In genomic region chr9:14356376-14356775, GRCh38 we compare ENCODE assay signal across 20 cellular contexts. TPM values are rescaled to one million over a fixed set of nuclear protein-coding genes. Genes with fewer than 3 reads are reported as not detected.
DNase-seq lines count a peak whose midpoint lies in the region; ATAC-seq and TF ChIP-seq lines count a peak whose summit lies in the region.
"Had no signal": no experiment of that assay in that cellular context is flagged by ENCODE, and none has a peak within 500 bp of the region (broad histone marks: within the 10 kb centered on the region; RNA-seq: fewer than 3 reads in every experiment).

No MANE protein-coding gene starts in this region.

- H3K27me3 ChIP-seq in GM23338 (ENCODE audit: insufficient read depth) (peaks cover 34% of the 10 kb centered on the region), hepatocyte (peaks cover 8% of the 10 kb centered on the region), osteoblast (ENCODE audit: insufficient read depth, low read length) (peaks cover 39% of the 10 kb centered on the region)

- H3K4me1 Mint-ChIP-seq in GM23338, result peaks cover 34% of the 10 kb centered on the region
- H3K4me1 Mint-ChIP-seq in WTC11, result peaks cover 48% of the 10 kb centered on the region

- DNase-seq in GM23338 (ENCODE audit: low spot score) (no peak), WTC11 (ENCODE audit: low spot score) (no peak), hepatocyte (ENCODE audit: low spot score) (no peak), osteoblast (ENCODE audit: insufficient read length, low spot score, missing footprints) (peak; percentile 71), SW 1271 (lab: John Stamatoyannopoulos, UW) (no peak)
- DNase-seq in activated CD4-positive, CD25-positive, alpha-beta regulatory T cell treated with anti-CD3 and anti-CD28 coated beads, Interleukin-2, amount 50 U/mL, for 72 hours, result no peak
- DNase-seq: DND-41, GDM1, GOT3, Kasumi-1, NCI-H1105, NCI-H1694, NCI-H226, NCI-H69, SHP77 treated with DMSO at 0.1 percent for 48 hours had no signal

- H3K27ac ChIP-seq in GM23338 (ENCODE audit: low read depth) (peak overlapping the region; percentile 24; the same call in 1 of the 2 replicates), hepatocyte (peak overlapping the region; percentile 31), osteoblast (ENCODE audit: low read depth, low read length) (no peak overlapping the region)
- H3K27ac ChIP-seq: A549; BLaER1 treated with 17β-estradiol and CSF1 and Interleukin-3, amounts not matched to agents 10 nM and 100 nM had no signal

- POLR2A ChIA-PET in WTC11 (lab: Charles Lee), result no interaction called here

- H3K27ac Mint-ChIP-seq in GM23338, result no peak overlapping the region
- peak overlapping the region; percentile 38; the same call in 1 of the 2 replicates for H3K27ac Mint-ChIP-seq in WTC11
- H3K27ac Mint-ChIP-seq: IgD-negative memory B cell had no signal

- no peaks in the 10 kb centered on the region for H3F3A ChIP-seq in GM23338 (replicated peaks; ENCODE audit: low read depth)

- no peaks in the 10 kb centered on the region for H3K9me3 ChIP-seq in hepatocyte (ENCODE audit: low read depth)
- H3K9me3 ChIP-seq in osteoblast (ENCODE audit: low read depth, low read length), result no peaks in the 10 kb centered on the region
- H3K9me3 ChIP-seq: A549; BLaER1 treated with 17β-estradiol and CSF1 and Interleukin-3, amounts not matched to agents 10 nM and 100 nM had no signal

- peak overlapping the region; percentile 58; the same call in 1 of the 2 replicates for H3K4me2 ChIP-seq in GM23338
- H3K4me2 ChIP-seq in hepatocyte, result peak overlapping the region; percentile 24
- H3K4me2 ChIP-seq in osteoblast (ENCODE audit: insufficient read depth, low read length), result no peak overlapping the region
- H3K4me2 ChIP-seq: A549; BLaER1 treated with 17β-estradiol and CSF1 and Interleukin-3, amounts not matched to agents 10 nM and 100 nM had no signal

- ATAC-seq in GM23338 (no peak; the same call in 2 of the 3 replicates), WTC11 (no peak; the same call in 1 of the 2 replicates), GM18517 (IDR thresholded peaks at IDR 0.05; ENCODE audit: unreplicated experiment) (no peak), HG03139 (IDR thresholded peaks at IDR 0.05; ENCODE audit: unreplicated experiment) (no peak)
- ATAC-seq: A549 had no signal

- H3K4me3 Mint-ChIP-seq in GM23338, result no peak overlapping the region
- no peak overlapping the region for H3K4me3 Mint-ChIP-seq in WTC11
- H3K4me3 Mint-ChIP-seq: IgD-negative memory B cell had no signal

- H3K79me2 ChIP-seq in GM23338 (replicated peaks; ENCODE audit: insufficient read depth), result no peaks in the 10 kb centered on the region
- H3K79me2 ChIP-seq in hepatocyte, result no peaks in the 10 kb centered on the region
- H3K79me2 ChIP-seq in osteoblast (ENCODE audit: insufficient read depth, low read length), result no peaks in the 10 kb centered on the region

- H3K4me3 ChIP-seq in GM23338 (no peak overlapping the region), hepatocyte (no peak overlapping the region), osteoblast (ENCODE audit: insufficient read depth, low read length) (no peak overlapping the region)
- H3K4me3 ChIP-seq: A549; BLaER1 treated with 17β-estradiol and CSF1 and Interleukin-3, amounts not matched to agents 10 nM and 100 nM had no signal

- H3K9me2 ChIP-seq in GM23338 (ENCODE audit: insufficient read depth) (0 out of 2 replicates have a peak, but pooled peaks cover 3% of the 10 kb centered on the region), hepatocyte (replicated peaks; ENCODE audit: insufficient read depth) (no peaks in the 10 kb centered on the region)

- H3K27me3 Mint-ChIP-seq in GM23338 (ENCODE audit: insufficient read depth, low read depth, poor library complexity) (peaks cover 29% of the 10 kb centered on the region), WTC11 (ENCODE audit: low read depth) (peaks cover 30% of the 10 kb centered on the region)

- 44% methylated on average over 5 of the region's 5 CpGs for WGBS in hepatocyte (ENCODE audit: low lambda C conversion rate, missing lambda C conversion rate)

- H3K9me3 Mint-ChIP-seq in GM23338, result no peaks in the 10 kb centered on the region; the same call in 2 of the 3 replicates
- no peaks in the 10 kb centered on the region for H3K9me3 Mint-ChIP-seq in WTC11
- H3K9me3 Mint-ChIP-seq: IgD-negative memory B cell had no signal

- CTCF ChIA-PET in WTC11 (lab: Charles Lee), result no interaction called here

- no peaks in the 10 kb centered on the region for H3K36me3 Mint-ChIP-seq in GM23338 (ENCODE audit: low read depth)
- no peaks in the 10 kb centered on the region for H3K36me3 Mint-ChIP-seq in WTC11
- H3K36me3 Mint-ChIP-seq: IgD-negative memory B cell had no signal

- H3K36me3 ChIP-seq in GM23338 (ENCODE audit: insufficient read depth), result peaks cover 4% of the 10 kb centered on the region; the same call in 1 of the 2 replicates
- no peaks in the 10 kb centered on the region for H3K36me3 ChIP-seq in hepatocyte (replicated peaks; ENCODE audit: insufficient read depth, low read depth)
- H3K36me3 ChIP-seq in osteoblast (ENCODE audit: insufficient read depth, low read length), result no peaks in the 10 kb centered on the region
- H3K36me3 ChIP-seq: BLaER1 treated with 17β-estradiol and CSF1 and Interleukin-3, amounts not matched to agents 10 nM and 100 nM had no signal

- H3K4me1 ChIP-seq in GM23338 (ENCODE audit: insufficient read depth), result peaks cover 50% of the 10 kb centered on the region
- peaks cover 14% of the 10 kb centered on the region for H3K4me1 ChIP-seq in hepatocyte (ENCODE audit: insufficient read depth)
- H3K4me1 ChIP-seq in osteoblast (ENCODE audit: insufficient read depth, low read length), result peaks cover 16% of the 10 kb centered on the region

- H4K20me1 ChIP-seq in GM23338 (replicated peaks; ENCODE audit: insufficient read depth) (no peaks in the 10 kb centered on the region), hepatocyte (ENCODE audit: insufficient read depth, poor library complexity, severe bottlenecking) (no peaks in the 10 kb centered on the region), osteoblast (ENCODE audit: insufficient read depth, low read length) (no peaks in the 10 kb centered on the region)

- TF ChIP-seq CTCF in GM23338 (conservative IDR thresholded peaks at IDR 0.05; ENCODE audit: low read depth in 2 of 2) (0 out of 4 replicates have a peak, but pooled peaks of 1 of the 2 experiments have one; percentile 0), WTC11 (IDR thresholded peaks at IDR 0.05) (no peak), hepatocyte (IDR thresholded peaks at IDR 0.05; ENCODE audit: poor library complexity) (no peak), osteoblast (IDR thresholded peaks at IDR 0.05; ENCODE audit: extremely low read depth, low read depth, low read length) (no peak)

- H2AFZ ChIP-seq in GM23338, result peak overlapping the region; percentile 86; the same call in 1 of the 2 replicates
- no peak overlapping the region for H2AFZ ChIP-seq in hepatocyte
- H2AFZ ChIP-seq in osteoblast (ENCODE audit: low read length), result no peak overlapping the region

TF ChIP-seq in GM23338, 12 proteins besides CTCF, POLR2A, EP300 and RAD21 (continues in another document):
- TF ChIP-seq CREB1 (CRISPR knock-in tag; IDR thresholded peaks at IDR 0.05; ENCODE audit: low read depth) (no peak), EZH2phosphoT487 (IDR thresholded peaks at IDR 0.05; ENCODE audit: unreplicated experiment) (no peak), STAT1 (IDR thresholded peaks at IDR 0.05; ENCODE audit: unreplicated experiment) (no peak)

TF ChIP-seq in WTC11, 78 proteins besides CTCF, POLR2A, EP300 and RAD21:
- TF ChIP-seq, protein P1, sequence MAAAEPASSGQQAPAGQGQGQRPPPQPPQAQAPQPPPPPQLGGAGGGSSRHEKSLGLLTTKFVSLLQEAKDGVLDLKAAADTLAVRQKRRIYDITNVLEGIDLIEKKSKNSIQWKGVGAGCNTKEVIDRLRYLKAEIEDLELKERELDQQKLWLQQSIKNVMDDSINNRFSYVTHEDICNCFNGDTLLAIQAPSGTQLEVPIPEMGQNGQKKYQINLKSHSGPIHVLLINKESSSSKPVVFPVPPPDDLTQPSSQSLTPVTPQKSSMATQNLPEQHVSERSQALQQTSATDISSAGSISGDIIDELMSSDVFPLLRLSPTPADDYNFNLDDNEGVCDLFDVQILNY (CRISPR knock-in tag; IDR thresholded peaks at IDR 0.05), result no peak
- TF ChIP-seq KAT7 (CRISPR knock-in tag; IDR thresholded peaks at IDR 0.05; ENCODE audit: borderline replicate concordance) (no peak), ATF3 (CRISPR knock-in tag; conservative IDR thresholded peaks at IDR 0.05) (no peak), ZNF232 (CRISPR knock-in tag; IDR thresholded peaks at IDR 0.05) (no peak), IRF2 (CRISPR knock-in tag; IDR thresholded peaks at IDR 0.05; ENCODE audit: borderline replicate concordance, low read depth) (no peak), SP1 (CRISPR knock-in tag; conservative IDR thresholded peaks at IDR 0.05) (no peak), ZNF396 (CRISPR knock-in tag; IDR thresholded peaks at IDR 0.05; ENCODE audit: borderline replicate concordance) (no peak), ETV6 (CRISPR knock-in tag; IDR thresholded peaks at IDR 0.05) (no peak), GRHL2 (CRISPR knock-in tag; IDR thresholded peaks at IDR 0.05; ENCODE audit: insufficient replicate concordance, severe bottlenecking) (no peak), EMX1 (CRISPR knock-in tag; IDR thresholded peaks at IDR 0.05) (no peak)
- TF ChIP-seq, protein P2, sequence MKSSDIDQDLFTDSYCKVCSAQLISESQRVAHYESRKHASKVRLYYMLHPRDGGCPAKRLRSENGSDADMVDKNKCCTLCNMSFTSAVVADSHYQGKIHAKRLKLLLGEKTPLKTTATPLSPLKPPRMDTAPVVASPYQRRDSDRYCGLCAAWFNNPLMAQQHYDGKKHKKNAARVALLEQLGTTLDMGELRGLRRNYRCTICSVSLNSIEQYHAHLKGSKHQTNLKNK (CRISPR knock-in tag; IDR thresholded peaks at IDR 0.05), result no peak
- TF ChIP-seq, protein P3, sequence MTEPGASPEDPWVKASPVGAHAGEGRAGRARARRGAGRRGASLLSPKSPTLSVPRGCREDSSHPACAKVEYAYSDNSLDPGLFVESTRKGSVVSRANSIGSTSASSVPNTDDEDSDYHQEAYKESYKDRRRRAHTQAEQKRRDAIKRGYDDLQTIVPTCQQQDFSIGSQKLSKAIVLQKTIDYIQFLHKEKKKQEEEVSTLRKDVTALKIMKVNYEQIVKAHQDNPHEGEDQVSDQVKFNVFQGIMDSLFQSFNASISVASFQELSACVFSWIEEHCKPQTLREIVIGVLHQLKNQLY (CRISPR knock-in tag; IDR thresholded peaks at IDR 0.05), result no peak

RNA-seq across cellular contexts. Expression of gene NFIB, which starts 42.4 kb away (rescaled TPM):
- total RNA-seq in GM23338 (2014; rRNA removed; shearing (Covaris generic)), result 2.6 and 4.7 TPM in 2 replicates
- polyA plus RNA-seq in GM23338 (2016; fragmentation: Nextera tagmentation; extraction: Ambion mirVana), result 2.4 and 3.9 TPM in 2 replicates
- 7.1 to 12.5 TPM (median 7.4 TPM) in 3 replicates for total RNA-seq in WTC11 (2021)
- total RNA-seq in hepatocyte, result 22.8 and 27.3 TPM in 2 replicates
- polyA plus RNA-seq in hepatocyte, result 13.4 and 15.2 TPM in 2 replicates
- total RNA-seq in osteoblast, result 21.0 and 26.2 TPM in 2 replicates
- polyA plus RNA-seq: IgD-negative memory B cell had no signal
